In genomic region chr12:53502331-53502730, GRCh38 we compare ENCODE assay signal across 8 cellular contexts. TPM values are rescaled to one million over a fixed set of nuclear protein-coding genes. Genes with fewer than 3 reads are reported as not detected.
DNase-seq lines count a peak whose midpoint lies in the region; ATAC-seq and TF ChIP-seq lines count a peak whose summit lies in the region.

No MANE protein-coding gene starts in this region.

- H3K9me3 ChIP-seq in right lobe of liver (no peaks in the 10 kb centered on the region), upper lobe of left lung (no peaks in the 10 kb centered on the region)

- H3K27ac ChIP-seq in right lobe of liver (peak overlapping the region in 1 of 3 donors; percentile 98), upper lobe of left lung (peak overlapping the region; percentile 93 to 99 (median 96))

- no peaks in the 10 kb centered on the region for H3K27me3 Mint-ChIP-seq in activated naive CD4-positive, alpha-beta T cell treated with anti-CD3 and anti-CD28 coated beads, Interleukin-2, amount 50 U/mL, for 24 hours
- no peaks in the 10 kb centered on the region for H3K27me3 Mint-ChIP-seq in activated naive CD8-positive, alpha-beta T cell treated with anti-CD3 and anti-CD28 coated beads, Interleukin-2, amount 10 ng/mL, durations not matched to agents 7 days and 5 days

- intact Hi-C loops in right lobe of liver (cut with DNase I) = loop anchor here in 1 of 2 donors (10.0 kb wide), 1 partner anchor 178 kb away; the partner anchor contains the start of gene AAAS

- H3K4me1 ChIP-seq in right lobe of liver = peaks cover 0 to 16% (median 9%) of the 10 kb centered on the region in 4 donors
- H3K4me1 ChIP-seq in upper lobe of left lung = peaks cover 32 to 46% (median 40%) of the 10 kb centered on the region in 4 donors

- H3K36me3 ChIP-seq in right lobe of liver (peaks cover 0 to 11% (median 5%) of the 10 kb centered on the region in 4 donors), upper lobe of left lung (peaks cover 0 to 35% (median 24%) of the 10 kb centered on the region in 4 donors)

- TF ChIP-seq CTCF in right lobe of liver (IDR thresholded peaks at IDR 0.05) (no peak), upper lobe of left lung (IDR thresholded peaks at IDR 0.05) (no peak)

- H3K4me3 ChIP-seq in right lobe of liver (peak overlapping the region in 2 of 3 donors; percentile 88 to 89), upper lobe of left lung (peak overlapping the region in 2 of 4 donors; percentile 76 to 82)

- H3K27me3 ChIP-seq in right lobe of liver (no peaks in the 10 kb centered on the region), upper lobe of left lung (no peaks in the 10 kb centered on the region)

- TF ChIP-seq EP300 in upper lobe of left lung (IDR thresholded peaks at IDR 0.05) = no peak

- 46% methylated on average over 8 of the region's 9 CpGs for WGBS in right lobe of liver (ENCODE audit: insufficient coverage, low coverage, low lambda C conversion rate, missing lambda C conversion rate)
- WGBS in upper lobe of left lung, 2 donors = 33 to 54% methylated on average over 9 of the region's 9 CpGs

- ATAC-seq in activated naive CD8-positive, alpha-beta T cell treated with anti-CD3 and anti-CD28 coated beads, Interleukin-2, amount 10 ng/mL, durations not matched to agents 7 days and 5 days (ENCODE audit: low read depth) = no peak
- ATAC-seq in right lobe of liver (no peak), upper lobe of left lung (ENCODE audit: low FRiP score in 2 of 2) (no peak), GM21447 (IDR thresholded peaks at IDR 0.05; ENCODE audit: unreplicated experiment) (no peak), GM18519 (IDR thresholded peaks at IDR 0.05; ENCODE audit: low FRiP score, unreplicated experiment) (no peak)

- H3K27ac Mint-ChIP-seq in activated naive CD4-positive, alpha-beta T cell treated with anti-CD3 and anti-CD28 coated beads, Interleukin-2, amount 50 U/mL, for 24 hours = no peak overlapping the region
- peak overlapping the region; percentile 90 for H3K27ac Mint-ChIP-seq in activated naive CD8-positive, alpha-beta T cell treated with anti-CD3 and anti-CD28 coated beads, Interleukin-2, amount 10 ng/mL, durations not matched to agents 7 days and 5 days

- TF ChIP-seq POLR2A in right lobe of liver (IDR thresholded peaks at IDR 0.05) (no peak), upper lobe of left lung (IDR thresholded peaks at IDR 0.05) (no peak)

- POLR2A ChIA-PET in activated naive CD8-positive, alpha-beta T cell treated with anti-CD3 and anti-CD28 coated beads, Interleukin-2, amount 10 ng/mL, durations not matched to agents 7 days and 5 days (lab: Charles Lee) = interaction anchor here (0.6 to 3.7 kb wide), 2 partner anchors 26 to 123 kb away, joined by 3 to 21 read pairs; partner anchors contain the start of gene SP1

- H3K4me1 Mint-ChIP-seq in activated naive CD4-positive, alpha-beta T cell treated with anti-CD3 and anti-CD28 coated beads, Interleukin-2, amount 50 U/mL, for 24 hours = peaks cover 44% of the 10 kb centered on the region
- peaks cover 17% of the 10 kb centered on the region for H3K4me1 Mint-ChIP-seq in activated naive CD8-positive, alpha-beta T cell treated with anti-CD3 and anti-CD28 coated beads, Interleukin-2, amount 10 ng/mL, durations not matched to agents 7 days and 5 days

- peak overlapping the region; percentile 91 for H3K4me3 Mint-ChIP-seq in activated naive CD4-positive, alpha-beta T cell treated with anti-CD3 and anti-CD28 coated beads, Interleukin-2, amount 50 U/mL, for 24 hours
- H3K4me3 Mint-ChIP-seq in activated naive CD8-positive, alpha-beta T cell treated with anti-CD3 and anti-CD28 coated beads, Interleukin-2, amount 10 ng/mL, durations not matched to agents 7 days and 5 days = peak overlapping the region; percentile 84

- no peaks in the 10 kb centered on the region for H3K9me3 Mint-ChIP-seq in activated naive CD4-positive, alpha-beta T cell treated with anti-CD3 and anti-CD28 coated beads, Interleukin-2, amount 50 U/mL, for 24 hours
- H3K9me3 Mint-ChIP-seq in activated naive CD8-positive, alpha-beta T cell treated with anti-CD3 and anti-CD28 coated beads, Interleukin-2, amount 10 ng/mL, durations not matched to agents 7 days and 5 days = no peaks in the 10 kb centered on the region

- no peak for DNase-seq in activated naive CD4-positive, alpha-beta T cell (lab: John Stamatoyannopoulos, UW)
- DNase-seq in activated naive CD8-positive, alpha-beta T cell treated with anti-CD3 and anti-CD28 coated beads, Interleukin-2, amount 10 ng/mL, durations not matched to agents 7 days and 5 days = no peak
- DNase-seq in right lobe of liver = no peak
- peak in 1 of 2 donors; percentile 19 for DNase-seq in upper lobe of left lung
- DNase-seq in SW480 (ENCODE audit: low spot score) = no peak

- no peaks in the 10 kb centered on the region for H3K36me3 Mint-ChIP-seq in activated naive CD4-positive, alpha-beta T cell treated with anti-CD3 and anti-CD28 coated beads, Interleukin-2, amount 50 U/mL, for 24 hours
- peaks cover 4% of the 10 kb centered on the region for H3K36me3 Mint-ChIP-seq in activated naive CD8-positive, alpha-beta T cell treated with anti-CD3 and anti-CD28 coated beads, Interleukin-2, amount 10 ng/mL, durations not matched to agents 7 days and 5 days

RNA-seq across cellular contexts. Expression of gene TARBP2, which starts 1.2 kb away (rescaled TPM):
- total RNA-seq in activated naive CD8-positive, alpha-beta T cell treated with anti-CD3 and anti-CD28 coated beads, Interleukin-2, amount 10 ng/mL, durations not matched to agents 7 days and 5 days = 10 to 100 TPM; 32.3 to 34.9 TPM
- total RNA-seq in right lobe of liver = 10 to 100 TPM; 15.1 to 20.8 (median 17.8) TPM
- 10 to 100 TPM; 25.4 to 74.4 (median 36.8) TPM for total RNA-seq in upper lobe of left lung

RNA-seq across cellular contexts. Expression of gene MAP3K12, which starts 3.1 kb away (rescaled TPM):
- total RNA-seq in activated naive CD8-positive, alpha-beta T cell treated with anti-CD3 and anti-CD28 coated beads, Interleukin-2, amount 10 ng/mL, durations not matched to agents 7 days and 5 days = 10 to 100 TPM; 24.6 to 30.0 TPM
- 1 to 10 TPM in 4 of 6 experiments, under 1 TPM in 2; 0.68 to 2.9 (median 1.5) TPM for total RNA-seq in right lobe of liver
- total RNA-seq in upper lobe of left lung = 10 to 100 TPM in 5 of 6 donors, 1 to 10 TPM in 1; 9.6 to 87.0 (median 17.4) TPM

RNA-seq across cellular contexts. Expression of gene NPFF, which starts 5.0 kb away (rescaled TPM):
- total RNA-seq in activated naive CD8-positive, alpha-beta T cell treated with anti-CD3 and anti-CD28 coated beads, Interleukin-2, amount 10 ng/mL, durations not matched to agents 7 days and 5 days = not detected
- not detected for total RNA-seq in right lobe of liver
- total RNA-seq in upper lobe of left lung = 1 to 10 TPM in 1 of 6 donors, not detected in 5; 6.2 TPM

RNA-seq across cellular contexts. Expression of gene PCBP2, which starts 50.4 kb away (rescaled TPM):
- total RNA-seq in activated naive CD8-positive, alpha-beta T cell treated with anti-CD3 and anti-CD28 coated beads, Interleukin-2, amount 10 ng/mL, durations not matched to agents 7 days and 5 days = 100 to 1,000 TPM; 824 to 837 TPM
- total RNA-seq in right lobe of liver = 100 to 1,000 TPM; 254 to 463 (median 347) TPM
- 100 to 1,000 TPM; 346 to 723 (median 513) TPM for total RNA-seq in upper lobe of left lung
